13 cellular contexts compared by ENCODE assay signal in genomic region chr12:80622271-80622670, GRCh38.
DNase-seq lines count a peak whose midpoint lies in the region; ATAC-seq and TF ChIP-seq lines count a peak whose summit lies in the region.
"Had no signal": no experiment of that assay in that cellular context is flagged by ENCODE, and none has a peak within 500 bp of the region (broad histone marks: within the 10 kb centered on the region; RNA-seq: fewer than 3 reads in every experiment).

No MANE protein-coding gene starts in this region.

- H3K4me3 Mint-ChIP-seq in HFFc6: no peak overlapping the region
- H3K4me3 Mint-ChIP-seq in immature natural killer cell: no peak overlapping the region

- H3K27ac ChIP-seq in fibroblast of lung (ENCODE audit: insufficient read depth, low read length): no peak overlapping the region
- H3K27ac ChIP-seq: left lung, parathyroid adenoma, tibial artery had no signal

- H3K9ac ChIP-seq in fibroblast of lung (ENCODE audit: insufficient read depth, low read length): no peak overlapping the region
- H3K9ac ChIP-seq: parathyroid adenoma had no signal

- no peak overlapping the region for H2AFZ ChIP-seq in fibroblast of lung (ENCODE audit: low read length)
- H2AFZ ChIP-seq: parathyroid adenoma had no signal

- H3K4me1 ChIP-seq in BE2C (no peaks in the 10 kb centered on the region), fibroblast of lung (ENCODE audit: control insufficient read depth, extremely low read depth, insufficient read depth, low read length) (no peaks in the 10 kb centered on the region)
- H3K4me1 ChIP-seq: left lung, parathyroid adenoma had no signal

- no peak for ATAC-seq in GM19467 (IDR thresholded peaks at IDR 0.05; ENCODE audit: unreplicated experiment)
- ATAC-seq: left lung had no signal

- H3K27me3 ChIP-seq in BE2C (no peaks in the 10 kb centered on the region; the same call in 1 of the 2 replicates), fibroblast of lung (ENCODE audit: control insufficient read depth, insufficient read depth, low read length) (no peaks in the 10 kb centered on the region)
- H3K27me3 ChIP-seq: left lung, tibial artery had no signal

- no peak for DNase-seq in BE2C
- peak; percentile 8 for DNase-seq in HFFc6
- DNase-seq in RPMI8226: peak; percentile 23
- peak; percentile 16 to 30 for DNase-seq in fibroblast of lung (ENCODE audit: low read depth in 2 of 2)
- DNase-seq in GDM1 (lab: John Stamatoyannopoulos, UW): no peak
- no peak for DNase-seq in immature natural killer cell
- DNase-seq in GM10248 (ENCODE audit: extremely low spot score): no peak
- DNase-seq: amniotic stem cell, left lung, NCI-H187, tibial artery had no signal

- H3K9me3 ChIP-seq in BE2C (no peaks in the 10 kb centered on the region), fibroblast of lung (ENCODE audit: control insufficient read depth, insufficient read depth, low read depth, low read length) (no peaks in the 10 kb centered on the region)
- H3K9me3 ChIP-seq: left lung, tibial artery had no signal

- H3K36me3 Mint-ChIP-seq in HFFc6 (ENCODE audit: low read depth) (0 out of 2 replicates have a peak, but pooled peaks cover 4% of the 10 kb centered on the region), immature natural killer cell (no peaks in the 10 kb centered on the region)

- H3K9me3 Mint-ChIP-seq in HFFc6 (no peaks in the 10 kb centered on the region), immature natural killer cell (peaks cover 0 to 4% (median 0%) of the 10 kb centered on the region in 6 donors)

- TF ChIP-seq CTCF in BE2C (IDR thresholded peaks at IDR 0.05; ENCODE audit: low read depth, low read length) (peak; percentile 35), HFFc6 (IDR thresholded peaks at IDR 0.05) (peak; percentile 67; the same call in 1 of the 2 replicates), fibroblast of lung (conservative IDR thresholded peaks at IDR 0.05 in 1 of 2, IDR thresholded peaks at IDR 0.05 in 1 of 2; ENCODE audit: low read depth in 1 of 2, low read length in 2 of 2) (peak; percentile 6 to 35), GM10248 (IDR thresholded peaks at IDR 0.05; ENCODE audit: control extremely low read depth, extremely low read depth, low read depth, missing control alignments) (no peak)

- no peaks in the 10 kb centered on the region for H3K36me3 ChIP-seq in BE2C
- no peaks in the 10 kb centered on the region for H3K36me3 ChIP-seq in fibroblast of lung (ENCODE audit: control insufficient read depth, insufficient read depth, low read length)
- H3K36me3 ChIP-seq: left lung, tibial artery had no signal

- no peaks in the 10 kb centered on the region for H4K20me1 ChIP-seq in fibroblast of lung (ENCODE audit: control insufficient read depth, extremely low read depth, insufficient read depth, low read length)

- CTCF ChIA-PET in GM10248 (lab: Yijun Ruan, JAX): interaction anchor here (1.5 kb wide), 1 partner anchor 63 kb away, joined by 4 read pairs; no protein-coding TSS in a partner anchor

- H3K27ac Mint-ChIP-seq in HFFc6 (no peak overlapping the region), immature natural killer cell (no peak overlapping the region)

- H3K4me3 ChIP-seq in BE2C (ENCODE audit: low read depth, low read length): no peak overlapping the region
- no peak overlapping the region for H3K4me3 ChIP-seq in fibroblast of lung (replicated peaks in 1 of 4; ENCODE audit: control extremely low read depth in 1 of 4, insufficient read depth in 1 of 4, low read depth in 3 of 4, low read length in 4 of 4)
- H3K4me3 ChIP-seq: left lung, tibial artery had no signal

- H3K27me3 Mint-ChIP-seq in HFFc6 (ENCODE audit: insufficient read depth): no peaks in the 10 kb centered on the region; the same call in 1 of the 2 replicates
- peaks cover 0 to 4% (median 0%) of the 10 kb centered on the region in 3 donors for H3K27me3 Mint-ChIP-seq in immature natural killer cell (ENCODE audit: low read depth in 3 of 3)

- H3K4me1 Mint-ChIP-seq in HFFc6 (ENCODE audit: low read depth) (peaks cover 31% of the 10 kb centered on the region), immature natural killer cell (no peaks in the 10 kb centered on the region)

- no peaks in the 10 kb centered on the region for H3K79me2 ChIP-seq in fibroblast of lung (ENCODE audit: control insufficient read depth, insufficient read depth, low read length)
- H3K79me2 ChIP-seq: parathyroid adenoma had no signal

- POLR2A ChIA-PET in GM10248 (lab: Yijun Ruan, JAX): no interaction called here

- H3K4me2 ChIP-seq in fibroblast of lung (ENCODE audit: extremely low read depth, insufficient read depth, low read length): no peak overlapping the region

Comparison
In these comparisons a context has a peak if more than half of its experiments do, and no peak if none do; other contexts are left out.
1. DNase-seq: peak in HFFc6 (single experiment), RPMI8226 (single experiment) and fibroblast of lung (2 of 2); none in BE2C (single experiment), GDM1 (single experiment), immature natural killer cell (0 of 3) and GM10248 (single experiment).